8 cellular contexts compared by ENCODE assay signal in genomic region chr1:221478050-221478949, GRCh38.
DNase-seq lines count a peak whose midpoint lies in the region; ATAC-seq and TF ChIP-seq lines count a peak whose summit lies in the region.

No MANE protein-coding gene starts in this region.

- H3K4me3 ChIP-seq in right lobe of liver = no peak overlapping the region

- H3K27me3 ChIP-seq in right lobe of liver = no peaks in the 10 kb centered on the region

- no peak overlapping the region for H3K27ac ChIP-seq in right lobe of liver

- H3K9me3 ChIP-seq in right lobe of liver = no peaks in the 10 kb centered on the region

- TF ChIP-seq CTCF in right lobe of liver (IDR thresholded peaks at IDR 0.05) = peak; percentile 53 to 74 (median 70)

- H3K36me3 ChIP-seq in right lobe of liver = no peaks in the 10 kb centered on the region

- peak; percentile 88 for ATAC-seq in HG02642 (IDR thresholded peaks at IDR 0.05; ENCODE audit: poor library complexity, unreplicated experiment)
- peak; percentile 89 to 100 (median 94) for ATAC-seq in right lobe of liver

- DNase-seq in NCI-H510A treated with DMSO at 0.1 percent for 48 hours (lab: John Stamatoyannopoulos, UW) (peak; percentile 49), NCI-H510A (lab: John Stamatoyannopoulos, UW) (no peak), NCI-H1694 treated with DMSO at 0.1 percent for 48 hours (lab: John Stamatoyannopoulos, UW) (peak; percentile 11), right lobe of liver (peak; percentile 56 to 61 (median 61))
- DNase-seq in activated CD4-positive, CD25-positive, alpha-beta regulatory T cell treated with anti-CD3 and anti-CD28 coated beads, Interleukin-2, amount 50 U/mL, for 16 hours (ENCODE audit: low read depth, low spot score) = peak; percentile 10
- peak; percentile 25 for DNase-seq in central memory CD4-positive, alpha-beta T cell
- peak; percentile 10 to 19 (median 14) for DNase-seq in stimulated activated CD4-positive, alpha-beta T cell treated with anti-CD3 and anti-CD28 coated beads, TNF-alpha, amount 100 ng/mL, for 48 hours (ENCODE audit: low read depth in 3 of 3)

- intact Hi-C loops in right lobe of liver (cut with DNase I) = no loop called here

- TF ChIP-seq POLR2A in right lobe of liver (IDR thresholded peaks at IDR 0.05) = no peak

- 22% methylated on average over 8 of the region's 8 CpGs for WGBS in right lobe of liver (ENCODE audit: insufficient coverage, low coverage, low lambda C conversion rate, missing lambda C conversion rate)

- H3K4me1 ChIP-seq in right lobe of liver = no peaks in the 10 kb centered on the region
